ENCODE assay signal across 1 cellular context in the genomic region with DNA sequence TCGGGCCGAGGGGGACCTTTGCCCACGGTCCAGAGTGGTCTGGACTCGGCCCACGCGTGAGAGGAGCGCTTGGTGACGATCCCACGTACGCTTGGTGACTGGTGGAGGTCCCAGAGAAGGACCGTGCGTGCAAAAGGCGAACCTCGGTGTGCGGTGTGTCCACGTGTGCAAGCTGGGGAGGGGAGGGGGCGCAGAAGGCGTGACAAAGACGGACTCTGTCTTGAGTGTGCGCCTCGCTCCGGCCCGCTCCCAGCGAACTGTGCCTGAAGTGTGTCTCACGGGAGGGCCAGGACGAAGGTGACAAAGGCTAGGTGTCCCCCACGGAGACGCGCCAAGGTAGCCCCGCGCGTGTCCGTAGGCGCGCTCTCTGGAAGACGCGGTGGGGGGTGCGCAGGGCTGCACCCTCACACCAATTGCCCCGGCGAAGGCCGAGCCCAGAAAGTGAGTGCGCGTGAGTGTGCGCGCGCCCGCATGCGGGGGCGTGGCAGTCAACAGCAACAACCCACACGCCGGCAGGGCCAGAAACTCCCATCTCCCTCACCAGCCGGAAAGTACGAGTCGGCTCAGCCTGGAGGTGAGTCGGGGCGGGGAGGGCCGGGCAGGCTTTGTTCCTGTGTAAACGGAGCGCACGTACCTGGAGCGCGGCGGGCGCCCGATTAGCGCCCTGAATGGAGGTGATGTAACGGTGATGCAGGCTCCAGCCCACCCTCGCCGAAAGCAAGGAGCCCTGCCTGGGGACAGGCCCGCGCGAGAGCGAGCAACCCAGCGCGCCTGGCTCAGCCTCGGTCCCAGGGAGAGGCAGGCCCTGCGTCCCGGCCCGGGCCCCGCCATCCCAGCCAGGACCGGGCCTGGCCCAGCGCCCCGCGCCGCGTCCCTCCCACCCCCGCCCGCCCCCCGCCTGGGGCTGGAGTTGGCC.
TF ChIP-seq lines count a peak whose summit lies in the region.

A gene with protein sequence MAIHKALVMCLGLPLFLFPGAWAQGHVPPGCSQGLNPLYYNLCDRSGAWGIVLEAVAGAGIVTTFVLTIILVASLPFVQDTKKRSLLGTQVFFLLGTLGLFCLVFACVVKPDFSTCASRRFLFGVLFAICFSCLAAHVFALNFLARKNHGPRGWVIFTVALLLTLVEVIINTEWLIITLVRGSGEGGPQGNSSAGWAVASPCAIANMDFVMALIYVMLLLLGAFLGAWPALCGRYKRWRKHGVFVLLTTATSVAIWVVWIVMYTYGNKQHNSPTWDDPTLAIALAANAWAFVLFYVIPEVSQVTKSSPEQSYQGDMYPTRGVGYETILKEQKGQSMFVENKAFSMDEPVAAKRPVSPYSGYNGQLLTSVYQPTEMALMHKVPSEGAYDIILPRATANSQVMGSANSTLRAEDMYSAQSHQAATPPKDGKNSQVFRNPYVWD (plus strand): TSS at position 521 of the 916 bp plus-strand sequence. CDS start 7,689 bp downstream, outside the sequence.

TF ChIP-seq in HepG2, 621 proteins besides CTCF, POLR2A, EP300 and RAD21 (continued from another document and continues in another):
- TF ChIP-seq, protein P1, sequence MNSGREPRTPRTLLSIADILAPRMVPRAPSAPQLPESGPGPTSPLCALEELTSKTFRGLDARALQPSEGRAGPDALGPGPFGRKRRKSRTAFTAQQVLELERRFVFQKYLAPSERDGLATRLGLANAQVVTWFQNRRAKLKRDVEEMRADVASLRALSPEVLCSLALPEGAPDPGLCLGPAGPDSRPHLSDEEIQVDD (CRISPR knock-in tag; IDR thresholded peaks at IDR 0.05; ENCODE audit: borderline replicate concordance) = peak; percentile 53
- TF ChIP-seq RBM39 (IDR thresholded peaks at IDR 0.05; ENCODE audit: low read depth, low read length, poor library complexity, severe bottlenecking) (peak; percentile 64), MLLT10 (CRISPR knock-in tag; IDR thresholded peaks at IDR 0.05) (no peak), TBL1XR1 (IDR thresholded peaks at IDR 0.05; ENCODE audit: borderline replicate concordance, low read length, partially characterized antibody) (peak; percentile 36), ZNF484 (CRISPR knock-in tag; IDR thresholded peaks at IDR 0.05; ENCODE audit: borderline replicate concordance, low read depth) (0 out of 2 replicates have a peak, but pooled peaks have one; percentile 41), ERF (CRISPR knock-in tag; IDR thresholded peaks at IDR 0.05) (peak; percentile 95), ZBTB3 (CRISPR knock-in tag; IDR thresholded peaks at IDR 0.05; ENCODE audit: borderline replicate concordance, low read depth) (no peak; the same call in 1 of the 2 replicates), STAT5B (CRISPR knock-in tag; IDR thresholded peaks at IDR 0.05) (no peak; the same call in 1 of the 2 replicates), PITX1 (CRISPR knock-in tag; IDR thresholded peaks at IDR 0.05) (peak; percentile 89), PHF8 (CRISPR knock-in tag; IDR thresholded peaks at IDR 0.05) (peak; percentile 81), ZBTB7B (CRISPR knock-in tag; IDR thresholded peaks at IDR 0.05) (peak; percentile 84), ZNF773 (CRISPR knock-in tag; IDR thresholded peaks at IDR 0.05; ENCODE audit: borderline replicate concordance) (no peak), RFX3 (CRISPR knock-in tag; IDR thresholded peaks at IDR 0.05) (no peak), NFYB (CRISPR knock-in tag; IDR thresholded peaks at IDR 0.05) (no peak; the same call in 1 of the 2 replicates), ZNF577 (CRISPR knock-in tag; IDR thresholded peaks at IDR 0.05; ENCODE audit: borderline replicate concordance, low read depth) (no peak), KLF12 (CRISPR knock-in tag; IDR thresholded peaks at IDR 0.05; ENCODE audit: borderline replicate concordance) (no peak), SIX4 (CRISPR knock-in tag; IDR thresholded peaks at IDR 0.05) (peak; percentile 55), ZNF614 (CRISPR knock-in tag; IDR thresholded peaks at IDR 0.05; ENCODE audit: borderline replicate concordance) (peak; percentile 78; the same call in 1 of the 2 replicates), ZNF296 (CRISPR knock-in tag; conservative IDR thresholded peaks at IDR 0.05) (no peak; the same call in 1 of the 2 replicates), ZNF878 (CRISPR knock-in tag; IDR thresholded peaks at IDR 0.05) (0 out of 2 replicates have a peak, but pooled peaks have one; percentile 45), ZNF230 (CRISPR knock-in tag; IDR thresholded peaks at IDR 0.05) (no peak), HHEX (CRISPR knock-in tag; IDR thresholded peaks at IDR 0.05) (no peak), TARDBP (CRISPR knock-in tag; IDR thresholded peaks at IDR 0.05) (peak; percentile 97), ZNF83 (CRISPR knock-in tag; IDR thresholded peaks at IDR 0.05; ENCODE audit: borderline replicate concordance) (peak; percentile 86; the same call in 1 of the 2 replicates), TCF7 (IDR thresholded peaks at IDR 0.05; ENCODE audit: low read depth) (no peak), ZNF460 (CRISPR knock-in tag; IDR thresholded peaks at IDR 0.05; ENCODE audit: borderline replicate concordance) (no peak; the same call in 1 of the 2 replicates), ZFP36L2 (CRISPR knock-in tag; IDR thresholded peaks at IDR 0.05) (no peak)
- TF ChIP-seq, protein P2, sequence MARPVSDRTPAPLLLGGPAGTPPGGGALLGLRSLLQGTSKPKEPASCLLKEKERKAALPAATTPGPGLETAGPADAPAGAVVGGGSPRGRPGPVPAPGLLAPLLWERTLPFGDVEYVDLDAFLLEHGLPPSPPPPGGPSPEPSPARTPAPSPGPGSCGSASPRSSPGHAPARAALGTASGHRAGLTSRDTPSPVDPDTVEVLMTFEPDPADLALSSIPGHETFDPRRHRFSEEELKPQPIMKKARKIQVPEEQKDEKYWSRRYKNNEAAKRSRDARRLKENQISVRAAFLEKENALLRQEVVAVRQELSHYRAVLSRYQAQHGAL (CRISPR knock-in tag; IDR thresholded peaks at IDR 0.05; ENCODE audit: not compliant biosample characterization) = no peak
- TF ChIP-seq, protein P3, sequence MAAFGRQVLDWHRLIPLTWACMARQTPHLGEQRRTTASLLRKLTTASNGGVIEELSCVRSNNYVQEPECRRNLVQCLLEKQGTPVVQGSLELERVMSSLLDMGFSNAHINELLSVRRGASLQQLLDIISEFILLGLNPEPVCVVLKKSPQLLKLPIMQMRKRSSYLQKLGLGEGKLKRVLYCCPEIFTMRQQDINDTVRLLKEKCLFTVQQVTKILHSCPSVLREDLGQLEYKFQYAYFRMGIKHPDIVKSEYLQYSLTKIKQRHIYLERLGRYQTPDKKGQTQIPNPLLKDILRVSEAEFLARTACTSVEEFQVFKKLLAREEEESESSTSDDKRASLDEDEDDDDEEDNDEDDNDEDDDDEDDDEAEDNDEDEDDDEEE (CRISPR knock-in tag; IDR thresholded peaks at IDR 0.05) = peak; percentile 97
- TF ChIP-seq, protein P4, sequence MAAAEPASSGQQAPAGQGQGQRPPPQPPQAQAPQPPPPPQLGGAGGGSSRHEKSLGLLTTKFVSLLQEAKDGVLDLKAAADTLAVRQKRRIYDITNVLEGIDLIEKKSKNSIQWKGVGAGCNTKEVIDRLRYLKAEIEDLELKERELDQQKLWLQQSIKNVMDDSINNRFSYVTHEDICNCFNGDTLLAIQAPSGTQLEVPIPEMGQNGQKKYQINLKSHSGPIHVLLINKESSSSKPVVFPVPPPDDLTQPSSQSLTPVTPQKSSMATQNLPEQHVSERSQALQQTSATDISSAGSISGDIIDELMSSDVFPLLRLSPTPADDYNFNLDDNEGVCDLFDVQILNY (CRISPR knock-in tag; conservative IDR thresholded peaks at IDR 0.05) = no peak
- TF ChIP-seq, protein P5, sequence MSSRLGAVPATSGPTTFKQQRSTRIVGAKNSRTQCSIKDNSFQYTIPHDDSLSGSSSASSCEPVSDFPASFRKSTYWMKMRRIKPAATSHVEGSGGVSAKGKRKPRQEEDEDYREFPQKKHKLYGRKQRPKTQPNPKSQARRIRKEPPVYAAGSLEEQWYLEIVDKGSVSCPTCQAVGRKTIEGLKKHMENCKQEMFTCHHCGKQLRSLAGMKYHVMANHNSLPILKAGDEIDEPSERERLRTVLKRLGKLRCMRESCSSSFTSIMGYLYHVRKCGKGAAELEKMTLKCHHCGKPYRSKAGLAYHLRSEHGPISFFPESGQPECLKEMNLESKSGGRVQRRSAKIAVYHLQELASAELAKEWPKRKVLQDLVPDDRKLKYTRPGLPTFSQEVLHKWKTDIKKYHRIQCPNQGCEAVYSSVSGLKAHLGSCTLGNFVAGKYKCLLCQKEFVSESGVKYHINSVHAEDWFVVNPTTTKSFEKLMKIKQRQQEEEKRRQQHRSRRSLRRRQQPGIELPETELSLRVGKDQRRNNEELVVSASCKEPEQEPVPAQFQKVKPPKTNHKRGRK (CRISPR knock-in tag; IDR thresholded peaks at IDR 0.05) = 0 out of 2 replicates have a peak, but pooled peaks have one; percentile 28
- TF ChIP-seq, protein P6, sequence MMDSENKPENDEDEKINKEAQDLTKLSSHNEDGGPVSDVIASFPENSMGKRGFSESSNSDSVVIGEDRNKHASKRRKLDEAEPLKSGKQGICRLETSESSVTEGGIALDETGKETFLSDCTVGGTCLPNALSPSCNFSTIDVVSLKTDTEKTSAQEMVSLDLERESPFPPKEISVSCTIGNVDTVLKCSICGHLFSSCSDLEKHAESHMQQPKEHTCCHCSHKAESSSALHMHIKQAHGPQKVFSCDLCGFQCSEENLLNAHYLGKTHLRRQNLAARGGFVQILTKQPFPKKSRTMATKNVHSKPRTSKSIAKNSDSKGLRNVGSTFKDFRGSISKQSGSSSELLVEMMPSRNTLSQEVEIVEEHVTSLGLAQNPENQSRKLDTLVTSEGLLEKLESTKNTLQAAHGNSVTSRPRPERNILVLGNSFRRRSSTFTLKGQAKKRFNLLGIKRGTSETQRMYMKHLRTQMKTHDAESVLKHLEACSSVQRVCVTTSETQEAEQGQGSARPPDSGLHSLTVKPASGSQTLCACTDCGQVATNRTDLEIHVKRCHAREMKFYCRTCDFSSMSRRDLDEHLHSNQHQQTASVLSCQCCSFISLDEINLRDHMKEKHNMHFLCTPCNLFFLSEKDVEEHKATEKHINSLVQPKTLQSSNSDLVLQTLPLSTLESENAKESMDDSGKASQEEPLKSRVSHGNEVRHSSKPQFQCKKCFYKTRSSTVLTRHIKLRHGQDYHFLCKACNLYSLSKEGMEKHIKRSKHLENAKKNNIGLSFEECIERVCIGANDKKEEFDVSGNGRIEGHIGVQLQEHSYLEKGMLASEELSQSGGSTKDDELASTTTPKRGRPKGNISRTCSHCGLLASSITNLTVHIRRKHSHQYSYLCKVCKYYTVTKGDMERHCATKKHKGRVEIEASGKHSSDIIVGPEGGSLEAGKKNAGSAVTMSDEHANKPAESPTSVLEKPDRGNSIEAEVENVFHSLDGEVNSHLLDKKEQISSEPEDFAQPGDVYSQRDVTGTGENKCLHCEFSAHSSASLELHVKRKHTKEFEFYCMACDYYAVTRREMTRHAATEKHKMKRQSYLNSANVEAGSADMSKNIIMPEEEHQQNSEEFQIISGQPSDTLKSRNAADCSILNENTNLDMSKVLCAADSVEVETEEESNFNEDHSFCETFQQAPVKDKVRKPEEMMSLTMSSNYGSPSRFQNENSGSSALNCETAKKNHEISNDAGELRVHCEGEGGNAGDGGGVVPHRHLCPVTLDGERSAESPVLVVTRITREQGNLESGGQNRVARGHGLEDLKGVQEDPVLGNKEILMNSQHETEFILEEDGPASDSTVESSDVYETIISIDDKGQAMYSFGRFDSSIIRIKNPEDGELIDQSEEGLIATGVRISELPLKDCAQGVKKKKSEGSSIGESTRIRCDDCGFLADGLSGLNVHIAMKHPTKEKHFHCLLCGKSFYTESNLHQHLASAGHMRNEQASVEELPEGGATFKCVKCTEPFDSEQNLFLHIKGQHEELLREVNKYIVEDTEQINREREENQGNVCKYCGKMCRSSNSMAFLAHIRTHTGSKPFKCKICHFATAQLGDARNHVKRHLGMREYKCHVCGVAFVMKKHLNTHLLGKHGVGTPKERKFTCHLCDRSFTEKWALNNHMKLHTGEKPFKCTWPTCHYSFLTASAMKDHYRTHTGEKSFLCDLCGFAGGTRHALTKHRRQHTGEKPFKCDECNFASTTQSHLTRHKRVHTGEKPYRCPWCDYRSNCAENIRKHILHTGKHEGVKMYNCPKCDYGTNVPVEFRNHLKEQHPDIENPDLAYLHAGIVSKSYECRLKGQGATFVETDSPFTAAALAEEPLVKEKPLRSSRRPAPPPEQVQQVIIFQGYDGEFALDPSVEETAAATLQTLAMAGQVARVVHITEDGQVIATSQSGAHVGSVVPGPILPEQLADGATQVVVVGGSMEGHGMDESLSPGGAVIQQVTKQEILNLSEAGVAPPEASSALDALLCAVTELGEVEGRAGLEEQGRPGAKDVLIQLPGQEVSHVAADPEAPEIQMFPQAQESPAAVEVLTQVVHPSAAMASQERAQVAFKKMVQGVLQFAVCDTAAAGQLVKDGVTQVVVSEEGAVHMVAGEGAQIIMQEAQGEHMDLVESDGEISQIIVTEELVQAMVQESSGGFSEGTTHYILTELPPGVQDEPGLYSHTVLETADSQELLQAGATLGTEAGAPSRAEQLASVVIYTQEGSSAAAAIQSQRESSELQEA (CRISPR knock-in tag; IDR thresholded peaks at IDR 0.05; ENCODE audit: not compliant biosample characterization) = peak; percentile 94
- TF ChIP-seq, protein P7, sequence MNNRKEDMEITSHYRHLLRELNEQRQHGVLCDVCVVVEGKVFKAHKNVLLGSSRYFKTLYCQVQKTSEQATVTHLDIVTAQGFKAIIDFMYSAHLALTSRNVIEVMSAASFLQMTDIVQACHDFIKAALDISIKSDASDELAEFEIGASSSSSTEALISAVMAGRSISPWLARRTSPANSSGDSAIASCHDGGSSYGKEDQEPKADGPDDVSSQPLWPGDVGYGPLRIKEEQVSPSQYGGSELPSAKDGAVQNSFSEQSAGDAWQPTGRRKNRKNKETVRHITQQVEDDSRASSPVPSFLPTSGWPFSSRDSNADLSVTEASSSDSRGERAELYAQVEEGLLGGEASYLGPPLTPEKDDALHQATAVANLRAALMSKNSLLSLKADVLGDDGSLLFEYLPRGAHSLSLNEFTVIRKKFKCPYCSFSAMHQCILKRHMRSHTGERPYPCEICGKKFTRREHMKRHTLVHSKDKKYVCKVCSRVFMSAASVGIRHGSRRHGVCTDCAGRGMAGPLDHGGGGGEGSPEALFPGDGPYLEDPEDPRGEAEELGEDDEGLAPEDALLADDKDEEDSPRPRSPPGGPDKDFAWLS (CRISPR knock-in tag; IDR thresholded peaks at IDR 0.05; ENCODE audit: borderline replicate concordance) = no peak
- TF ChIP-seq, protein P8, sequence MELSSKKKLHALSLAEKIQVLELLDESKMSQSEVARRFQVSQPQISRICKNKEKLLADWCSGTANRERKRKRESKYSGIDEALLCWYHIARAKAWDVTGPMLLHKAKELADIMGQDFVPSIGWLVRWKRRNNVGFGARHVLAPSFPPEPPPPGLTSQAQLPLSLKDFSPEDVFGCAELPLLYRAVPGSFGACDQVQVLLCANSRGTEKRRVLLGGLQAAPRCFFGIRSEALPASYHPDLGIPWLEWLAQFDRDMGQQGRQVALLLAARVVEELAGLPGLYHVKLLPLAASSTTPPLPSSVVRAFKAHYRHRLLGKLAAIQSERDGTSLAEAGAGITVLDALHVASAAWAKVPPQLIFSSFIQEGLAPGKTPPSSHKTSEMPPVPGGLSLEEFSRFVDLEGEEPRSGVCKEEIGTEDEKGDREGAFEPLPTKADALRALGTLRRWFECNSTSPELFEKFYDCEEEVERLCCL (CRISPR knock-in tag; IDR thresholded peaks at IDR 0.05; ENCODE audit: borderline replicate concordance) = peak; percentile 92; the same call in 1 of the 2 replicates
- TF ChIP-seq, protein P9, sequence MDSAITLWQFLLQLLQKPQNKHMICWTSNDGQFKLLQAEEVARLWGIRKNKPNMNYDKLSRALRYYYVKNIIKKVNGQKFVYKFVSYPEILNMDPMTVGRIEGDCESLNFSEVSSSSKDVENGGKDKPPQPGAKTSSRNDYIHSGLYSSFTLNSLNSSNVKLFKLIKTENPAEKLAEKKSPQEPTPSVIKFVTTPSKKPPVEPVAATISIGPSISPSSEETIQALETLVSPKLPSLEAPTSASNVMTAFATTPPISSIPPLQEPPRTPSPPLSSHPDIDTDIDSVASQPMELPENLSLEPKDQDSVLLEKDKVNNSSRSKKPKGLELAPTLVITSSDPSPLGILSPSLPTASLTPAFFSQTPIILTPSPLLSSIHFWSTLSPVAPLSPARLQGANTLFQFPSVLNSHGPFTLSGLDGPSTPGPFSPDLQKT (CRISPR knock-in tag; IDR thresholded peaks at IDR 0.05; ENCODE audit: borderline replicate concordance) = no peak
